8 cellular contexts compared by ENCODE assay signal in the genomic region with DNA sequence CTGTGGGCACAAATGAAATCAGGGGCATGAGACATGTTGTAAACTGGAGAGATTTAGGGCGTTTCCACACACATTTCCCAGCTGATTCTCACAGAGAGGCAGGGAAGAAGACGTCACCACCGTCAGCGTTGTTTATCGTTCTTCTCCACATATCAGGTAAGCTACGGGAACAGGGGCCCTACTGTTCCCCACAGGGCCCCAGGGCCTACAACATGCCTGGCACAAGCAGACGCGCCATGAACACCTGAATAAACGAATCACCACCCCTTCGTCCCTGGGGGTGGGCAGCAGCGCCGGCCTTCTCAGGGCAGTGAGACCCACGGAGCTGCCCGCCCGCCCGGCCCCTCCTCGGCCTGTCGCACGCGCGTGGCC. TPM values are rescaled to one million over a fixed set of nuclear protein-coding genes. Genes with fewer than 3 reads are reported as not detected.
A peak's percentile ranks its signal among the peaks of the same experiment; 100 is the strongest.
DNase-seq lines count a peak whose midpoint lies in the region; ATAC-seq, FAIRE-seq and TF ChIP-seq lines count a peak whose summit lies in the region.

No MANE protein-coding gene starts in this region.

- no peaks in the 10 kb centered on the region for H3K27me3 ChIP-seq in mesendoderm (ENCODE audit: insufficient read depth, low read length, poor library complexity)

- no peak overlapping the region for H3K18ac ChIP-seq in mesendoderm (ENCODE audit: low read length)

- no peaks in the 10 kb centered on the region for H3K9me3 ChIP-seq in A549

- peaks cover 4% of the 10 kb centered on the region for H3K79me1 ChIP-seq in mesendoderm (ENCODE audit: low read length)

- H3K27ac Mint-ChIP-seq in chondrocyte (ENCODE audit: unreplicated experiment), result peak overlapping the region; percentile 93

- peaks cover 17% of the 10 kb centered on the region for H3K4me1 Mint-ChIP-seq in chondrocyte (ENCODE audit: low read depth)

- TF ChIP-seq POLR2A in A549 (IDR thresholded peaks at IDR 0.05; ENCODE audit: low read length), result no peak
- no peak for TF ChIP-seq POLR2A in NB4 (IDR thresholded peaks at IDR 0.05; ENCODE audit: extremely low read depth, insufficient read length)

- H3K27ac ChIP-seq in A549, result peak overlapping the region; percentile 85 to 97
- no peak overlapping the region for H3K27ac ChIP-seq in mesendoderm (ENCODE audit: low read depth, low read length)
- H3K27ac ChIP-seq in urinary bladder (ENCODE audit: low read depth), result no peak overlapping the region

- H3K9me3 Mint-ChIP-seq in chondrocyte (ENCODE audit: low read depth), result no peaks in the 10 kb centered on the region

- CTCF ChIA-PET in A549 (lab: Yijun Ruan, JAX), result no interaction called here

- no peak overlapping the region for H3K4ac ChIP-seq in mesendoderm (ENCODE audit: low read depth, low read length)

- no peak overlapping the region for H4K8ac ChIP-seq in mesendoderm (ENCODE audit: low read depth, low read length)

- no peak overlapping the region for H2BK120ac ChIP-seq in mesendoderm (ENCODE audit: low read depth, low read length)

- no peak overlapping the region for H2BK15ac ChIP-seq in mesendoderm (replicated peaks; ENCODE audit: low read depth)

- H3K4me2 ChIP-seq in A549, result peak overlapping the region; percentile 93
- peak overlapping the region; percentile 81 for H3K4me2 ChIP-seq in mesendoderm (ENCODE audit: low read length)

- no peak overlapping the region for H3K23ac ChIP-seq in mesendoderm (ENCODE audit: low read length)

- H3K4me1 ChIP-seq in A549 (0 out of 3 replicates have a peak, but pooled peaks cover 5% of the 10 kb centered on the region), mesendoderm (ENCODE audit: control insufficient read depth, low read depth, low read length) (peaks cover 4% of the 10 kb centered on the region), urinary bladder (ENCODE audit: insufficient read depth) (peaks cover 2% of the 10 kb centered on the region)

- peak overlapping the region; percentile 79 for H3K56ac ChIP-seq in mesendoderm (ENCODE audit: low read length)

- no peak for TF ChIP-seq CTCF in A549 (IDR thresholded peaks at IDR 0.05)
- TF ChIP-seq CTCF in NB4 (IDR thresholded peaks at IDR 0.05; ENCODE audit: low read depth, low read length), result no peak
- no peak for TF ChIP-seq CTCF in chondrocyte (IDR thresholded peaks at IDR 0.05)

- H4K5ac ChIP-seq in mesendoderm (ENCODE audit: low read length), result no peak overlapping the region

- H3K36me3 ChIP-seq in mesendoderm (ENCODE audit: control insufficient read depth, insufficient read depth, low read length), result no peaks in the 10 kb centered on the region
- H3K36me3 ChIP-seq in urinary bladder (ENCODE audit: insufficient read depth), result no peaks in the 10 kb centered on the region

- H3K36me3 Mint-ChIP-seq in chondrocyte (ENCODE audit: low read depth), result no peaks in the 10 kb centered on the region

- POLR2A ChIA-PET in A549 (lab: Yijun Ruan, JAX), result interaction anchor here (0.5 to 0.8 kb wide), 2 partner anchors 180 to 275 kb away, joined by 3 to 5 read pairs; no protein-coding TSS in a partner anchor

- H3K27me3 Mint-ChIP-seq in chondrocyte (ENCODE audit: low read depth), result peaks cover 3% of the 10 kb centered on the region

- H3K79me2 ChIP-seq in mesendoderm (ENCODE audit: control insufficient read depth, insufficient read depth, low read length), result no peaks in the 10 kb centered on the region

- peak overlapping the region; percentile 90 for H3K4me3 ChIP-seq in A549
- peak overlapping the region; percentile 89 for H3K4me3 ChIP-seq in NB4 (ENCODE audit: low read depth, low read length)
- H3K4me3 ChIP-seq in mesendoderm (ENCODE audit: low read length), result peak overlapping the region; percentile 66
- peak overlapping the region; percentile 77 for H3K4me3 ChIP-seq in urinary bladder (ENCODE audit: low read depth, low read length)

- FAIRE-seq in A549 (lab: Jason Lieb, UNC), result no peak

- DNase-seq in A549 (ENCODE audit: low read depth in 1 of 2, low spot score in 1 of 2), result peak in 1 of 2 experiments; percentile 10
- DNase-seq in NB4 (ENCODE audit: low read depth), result peak; percentile 18
- DNase-seq in chondrocyte (ENCODE audit: low spot score), result no peak
- peak; percentile 30 for DNase-seq in mesendoderm
- DNase-seq in NK-92 (lab: John Stamatoyannopoulos, UW; ENCODE audit: unreplicated experiment), result no peak
- DNase-seq in NCI-H526 (lab: John Stamatoyannopoulos, UW), result no peak

- H3K9ac ChIP-seq in mesendoderm (ENCODE audit: low read length), result peak overlapping the region; percentile 68

- H2BK5ac ChIP-seq in mesendoderm (ENCODE audit: low read length), result no peak overlapping the region

- TF ChIP-seq EP300 in A549 (IDR thresholded peaks at IDR 0.05), result no peak

- H3K4me3 Mint-ChIP-seq in chondrocyte (ENCODE audit: unreplicated experiment), result peak overlapping the region; percentile 87

- WGBS in A549 (ENCODE audit: missing lambda C conversion rate), result 15% methylated on average over 2 of the region's 21 CpGs
- no CpG with 5 or more reads among the region's 21 CpGs for WGBS in mesendoderm (ENCODE audit: extremely low coverage, insufficient coverage, low lambda C conversion rate)
- 0% methylated on average over 21 of the region's 21 CpGs for WGBS in urinary bladder

- ATAC-seq in A549, result peak; percentile 69 to 75
- ATAC-seq in GM19438 (IDR thresholded peaks at IDR 0.05; ENCODE audit: low read depth, unreplicated experiment), result peak; percentile 23

- no peak for TF ChIP-seq RAD21 in A549 (conservative IDR thresholded peaks at IDR 0.05 in 1 of 2, IDR thresholded peaks at IDR 0.05 in 1 of 2)

- H2AK5ac ChIP-seq in mesendoderm (ENCODE audit: low read length), result no peak overlapping the region

TF ChIP-seq in A549, 52 proteins besides CTCF, POLR2A, EP300 and RAD21 (continues in another document):
- no peak for TF ChIP-seq NFE2L2 (conservative IDR thresholded peaks at IDR 0.05; ENCODE audit: low read length)
- TF ChIP-seq, protein P1, sequence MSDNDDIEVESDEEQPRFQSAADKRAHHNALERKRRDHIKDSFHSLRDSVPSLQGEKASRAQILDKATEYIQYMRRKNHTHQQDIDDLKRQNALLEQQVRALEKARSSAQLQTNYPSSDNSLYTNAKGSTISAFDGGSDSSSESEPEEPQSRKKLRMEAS (IDR thresholded peaks at IDR 0.05), result no peak
- TF ChIP-seq MAZ (IDR thresholded peaks at IDR 0.05; ENCODE audit: borderline replicate concordance, low read depth, low read length), result no peak
- TF ChIP-seq MAFK (IDR thresholded peaks at IDR 0.05; ENCODE audit: partially characterized antibody), result no peak
- TF ChIP-seq ATOH8 (CRISPR knock-in tag; IDR thresholded peaks at IDR 0.05; ENCODE audit: low read depth), result no peak
- TF ChIP-seq, protein P2, sequence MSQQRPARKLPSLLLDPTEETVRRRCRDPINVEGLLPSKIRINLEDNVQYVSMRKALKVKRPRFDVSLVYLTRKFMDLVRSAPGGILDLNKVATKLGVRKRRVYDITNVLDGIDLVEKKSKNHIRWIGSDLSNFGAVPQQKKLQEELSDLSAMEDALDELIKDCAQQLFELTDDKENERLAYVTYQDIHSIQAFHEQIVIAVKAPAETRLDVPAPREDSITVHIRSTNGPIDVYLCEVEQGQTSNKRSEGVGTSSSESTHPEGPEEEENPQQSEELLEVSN (IDR thresholded peaks at IDR 0.05; ENCODE audit: borderline replicate concordance, low read depth), result no peak
- no peak for TF ChIP-seq RCOR1 (IDR thresholded peaks at IDR 0.05; ENCODE audit: low read depth, low read length)
- no peak for TF ChIP-seq KDM5A (IDR thresholded peaks at IDR 0.05)
- no peak for TF ChIP-seq BHLHE40 (IDR thresholded peaks at IDR 0.05; ENCODE audit: low read depth, low read length)
- no peak for TF ChIP-seq RARB (CRISPR knock-in tag; IDR thresholded peaks at IDR 0.05)
- TF ChIP-seq TP53 (CRISPR knock-in tag; IDR thresholded peaks at IDR 0.05), result no peak

RNA-seq across cellular contexts. Expression of gene EFCAB6, which starts 0.3 kb away (rescaled TPM):
- 1.1 and 1.2 TPM in 2 replicates for polyA plus RNA-seq in A549 (2011; rRNA removed)
- polyA plus RNA-seq in A549 (2012; cell fraction: cytosol; rRNA removed), result 0.16 and 0.21 TPM in 2 replicates
- 0.11 and 0.18 TPM in 2 replicates for polyA plus RNA-seq in A549 (2012; cell fraction: nucleus; rRNA removed)
- polyA plus RNA-seq in A549 (2017; fragmentation: RNase III; extraction: RNeasy Plus Mini Kit Qiagen cat#74134 plus additional on column Dnase treatment), result 0.46 to 0.51 TPM (median 0.47 TPM) in 3 replicates
- polyA minus RNA-seq in A549 (2011; rRNA and poly(A)+ RNA removed), result 0.39 and 0.66 TPM in 2 replicates
- 0.49 to 1.5 TPM (median 1.1 TPM) in 3 replicates for total RNA-seq in chondrocyte
- polyA plus RNA-seq in mesendoderm (2013, experiment 1 of 2), result 0.38 TPM
- 0.56 TPM for polyA plus RNA-seq in mesendoderm (2013, experiment 2 of 2)
- 3.2 TPM for total RNA-seq in urinary bladder
- polyA plus RNA-seq in urinary bladder, result 0.71 TPM

RNA-seq across cellular contexts. Expression of gene SULT4A1, which starts 50.5 kb away (rescaled TPM):
- not detected in 2 replicates for polyA plus RNA-seq in A549 (2011; rRNA removed)
- polyA plus RNA-seq in A549 (2012; cell fraction: cytosol; rRNA removed), result not detected in 2 replicates
- not detected in 2 replicates for polyA plus RNA-seq in A549 (2012; cell fraction: nucleus; rRNA removed)
- polyA plus RNA-seq in A549 (2017; fragmentation: RNase III; extraction: RNeasy Plus Mini Kit Qiagen cat#74134 plus additional on column Dnase treatment), result not detected in 3 replicates
- not detected in 2 replicates for polyA minus RNA-seq in A549 (2011; rRNA and poly(A)+ RNA removed)
- total RNA-seq in chondrocyte, result 0.68 to 3.3 TPM (median 2.9 TPM) in 3 replicates
- polyA plus RNA-seq in mesendoderm (2013, experiment 1 of 2), result 3.9 TPM
- polyA plus RNA-seq in mesendoderm (2013, experiment 2 of 2), result 3.7 TPM
- total RNA-seq in urinary bladder, result 1.5 TPM
- 1.2 TPM for polyA plus RNA-seq in urinary bladder

Comparison
In these comparisons a context has a peak if more than half of its experiments do, and no peak if none do; other contexts are left out.
1. DNase-seq: peak in NB4 (single experiment) and mesendoderm (single experiment); none in chondrocyte (single experiment), NK-92 (single experiment) and NCI-H526 (0 of 2).
2. H3K27ac ChIP-seq: peak in A549 (2 of 2); none in mesendoderm (single experiment) and urinary bladder (single experiment).
3. Peak in every context shown above with its lines, with median percentiles within 50 percentile points of each other: H3K4me3 ChIP-seq.